Comparison of ENCODE assay signal across 11 cellular contexts in the genomic region with DNA sequence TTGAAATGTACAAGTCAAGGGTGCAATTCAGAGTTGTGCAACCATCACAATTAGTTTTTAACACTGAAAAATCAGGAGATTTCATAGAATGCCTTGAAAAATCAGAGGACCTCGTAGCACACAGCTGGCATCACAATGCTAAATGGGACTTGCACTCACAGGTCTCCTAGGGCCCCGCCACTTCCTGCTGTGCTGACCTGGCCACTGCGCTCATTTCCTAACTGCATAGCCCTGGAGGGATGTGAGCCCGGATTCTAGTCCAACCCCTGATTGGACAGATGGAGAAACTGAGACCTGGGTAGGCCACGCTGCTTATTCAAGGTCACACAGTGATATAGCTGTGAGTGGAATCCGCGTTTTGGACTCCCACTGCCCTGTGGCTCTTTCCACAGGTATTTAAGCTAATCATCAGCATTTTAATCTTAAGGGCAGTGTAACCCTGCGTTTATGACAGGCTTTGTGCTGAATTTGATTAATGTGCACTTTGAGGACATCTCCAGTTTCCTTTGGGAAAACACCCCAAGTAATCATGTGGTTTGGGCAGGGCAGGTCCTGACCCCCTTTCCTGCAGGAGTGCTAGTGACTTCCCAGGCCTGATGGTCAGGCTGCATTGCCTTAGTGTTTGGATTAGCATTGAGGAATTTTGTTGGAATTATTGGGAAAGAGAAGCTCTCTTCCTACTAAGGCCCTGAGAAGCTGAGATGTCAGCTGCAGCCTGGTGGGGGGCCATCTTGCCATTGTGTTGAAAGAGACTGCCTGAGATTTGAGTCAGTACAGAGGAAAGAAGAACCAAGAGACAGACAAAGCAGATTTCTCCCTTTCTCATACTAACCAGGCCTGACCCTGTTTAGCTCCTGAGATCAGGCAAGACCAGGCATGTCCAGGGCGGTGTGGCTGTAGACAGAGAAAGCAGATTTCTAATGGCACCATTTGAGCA. TPM values are rescaled to one million over a fixed set of nuclear protein-coding genes. Genes with fewer than 3 reads are reported as not detected.
DNase-seq lines count a peak whose midpoint lies in the region; ATAC-seq lines count a peak whose summit lies in the region.
"Had no signal": no experiment of that assay in that cellular context is flagged by ENCODE, and none has a peak within 500 bp of the region (broad histone marks: within the 10 kb centered on the region; RNA-seq: fewer than 3 reads in every experiment).

No MANE protein-coding gene starts in this region.

- DNase-seq in A172 (ENCODE audit: low spot score) (peak; percentile 66), NCI-H1105 (lab: John Stamatoyannopoulos, UW) (peak; percentile 0), NOMO-1 treated with dmso at 0.1 percent for 144 hours (lab: John Stamatoyannopoulos, UW; ENCODE audit: unreplicated experiment) (no peak)
- DNase-seq in effector memory CD8-positive, alpha-beta T cell = no peak
- no peak for DNase-seq in activated T-cell treated with anti-CD3 and anti-CD28 coated beads, Interleukin-2, amount 50 U/mL, for 72 hours
- DNase-seq: activated naive CD8-positive, alpha-beta T cell treated with anti-CD3 and anti-CD28 coated beads, Interleukin-2, amount 50 U/mL, for 24 hours; C1 segment of cervical spinal cord had no signal

- H3K27me3 Mint-ChIP-seq in effector memory CD8-positive, alpha-beta T cell = peaks cover 81 to 82% of the 10 kb centered on the region in 2 donors
- peaks cover 66% of the 10 kb centered on the region for H3K27me3 Mint-ChIP-seq in activated T-cell treated with anti-CD3 and anti-CD28 coated beads, Interleukin-2, amount 50 U/mL, for 72 hours (ENCODE audit: low read depth)

- no peak overlapping the region for H3K4me3 Mint-ChIP-seq in effector memory CD8-positive, alpha-beta T cell
- no peak overlapping the region for H3K4me3 Mint-ChIP-seq in activated T-cell treated with anti-CD3 and anti-CD28 coated beads, Interleukin-2, amount 50 U/mL, for 72 hours
- H3K4me3 Mint-ChIP-seq: activated naive CD8-positive, alpha-beta T cell treated with anti-CD3 and anti-CD28 coated beads, Interleukin-2, amount 50 U/mL, for 24 hours had no signal

- H3K36me3 Mint-ChIP-seq in effector memory CD8-positive, alpha-beta T cell (ENCODE audit: insufficient read depth) = no peaks in the 10 kb centered on the region
- no peaks in the 10 kb centered on the region for H3K36me3 Mint-ChIP-seq in activated T-cell treated with anti-CD3 and anti-CD28 coated beads, Interleukin-2, amount 50 U/mL, for 72 hours (ENCODE audit: insufficient read depth in 2 of 2)

- H3K9me3 Mint-ChIP-seq in effector memory CD8-positive, alpha-beta T cell = no peaks in the 10 kb centered on the region
- H3K9me3 Mint-ChIP-seq in activated T-cell treated with anti-CD3 and anti-CD28 coated beads, Interleukin-2, amount 50 U/mL, for 72 hours = no peaks in the 10 kb centered on the region
- H3K9me3 Mint-ChIP-seq: activated naive CD8-positive, alpha-beta T cell treated with anti-CD3 and anti-CD28 coated beads, Interleukin-2, amount 50 U/mL, for 24 hours had no signal

- no peak overlapping the region for H3K27ac Mint-ChIP-seq in effector memory CD8-positive, alpha-beta T cell
- no peak overlapping the region for H3K27ac Mint-ChIP-seq in activated T-cell treated with anti-CD3 and anti-CD28 coated beads, Interleukin-2, amount 50 U/mL, for 72 hours
- H3K27ac Mint-ChIP-seq: activated naive CD8-positive, alpha-beta T cell treated with anti-CD3 and anti-CD28 coated beads, Interleukin-2, amount 50 U/mL, for 24 hours had no signal

- peak; percentile 52 for ATAC-seq in GM18861 (IDR thresholded peaks at IDR 0.05; ENCODE audit: unreplicated experiment)
- ATAC-seq in esophagus mucosa = peak; percentile 82
- no peak for ATAC-seq in HG03521 (IDR thresholded peaks at IDR 0.05; ENCODE audit: unreplicated experiment)
- no peak for ATAC-seq in effector memory CD8-positive, alpha-beta T cell (replicated peaks)
- ATAC-seq in activated T-cell treated with anti-CD3 and anti-CD28 coated beads, Interleukin-2, amount 50 U/mL, for 72 hours (replicated peaks in 1 of 2) = no peak
- ATAC-seq: activated naive CD8-positive, alpha-beta T cell treated with anti-CD3 and anti-CD28 coated beads, Interleukin-2, amount 50 U/mL, for 24 hours had no signal

- H3K4me1 Mint-ChIP-seq in effector memory CD8-positive, alpha-beta T cell (ENCODE audit: low read depth in 2 of 2) = peaks cover 11 to 15% of the 10 kb centered on the region in 2 donors
- peaks cover 26% of the 10 kb centered on the region for H3K4me1 Mint-ChIP-seq in activated T-cell treated with anti-CD3 and anti-CD28 coated beads, Interleukin-2, amount 50 U/mL, for 72 hours (ENCODE audit: low read depth)

RNA-seq across cellular contexts. Expression of gene STC2, which starts 36.2 kb away (rescaled TPM):
- total RNA-seq in A172 (2014; rRNA removed; shearing (Covaris generic)) = 0.03 and 0.10 TPM in 2 replicates
- total RNA-seq in esophagus mucosa = 8.7 TPM
- 10 to 100 TPM; 44.5 to 59.3 TPM for total RNA-seq in activated T-cell treated with anti-CD3 and anti-CD28 coated beads, Interleukin-2, amount 50 U/mL, for 72 hours

RNA-seq across cellular contexts. Expression of gene NKX2-5, which starts 57.0 kb away (rescaled TPM):
- total RNA-seq in A172 (2014; rRNA removed; shearing (Covaris generic)) = 24.8 and 26.7 TPM in 2 replicates
- not detected for total RNA-seq in esophagus mucosa
- under 1 TPM in 1 of 2 donors, not detected in 1; 0.26 TPM for total RNA-seq in activated T-cell treated with anti-CD3 and anti-CD28 coated beads, Interleukin-2, amount 50 U/mL, for 72 hours
- total RNA-seq: esophagus muscularis mucosa had no signal

Comparison
In these comparisons a context has a peak if more than half of its experiments do, and no peak if none do; other contexts are left out.
1. DNase-seq: peak in A172 (single experiment) and NCI-H1105 (single experiment); none in effector memory CD8-positive, alpha-beta T cell (0 of 3), activated T-cell treated with anti-CD3 and anti-CD28 coated beads, Interleukin-2, amount 50 U/mL, for 72 hours (0 of 2) and NOMO-1 treated with dmso at 0.1 percent for 144 hours (single experiment).
2. ATAC-seq: peak in GM18861 (single experiment) and esophagus mucosa (single experiment); none in HG03521 (single experiment), effector memory CD8-positive, alpha-beta T cell (single experiment) and activated T-cell treated with anti-CD3 and anti-CD28 coated beads, Interleukin-2, amount 50 U/mL, for 72 hours (0 of 2).
3. RNA of gene NKX2-5, which starts 57.0 kb away (total RNA-seq): 24.8 to 26.7 TPM in A172; 0.26 TPM in activated T-cell treated with anti-CD3 and anti-CD28 coated beads, Interleukin-2, amount 50 U/mL, for 72 hours and not detected in esophagus mucosa (single experiment); every median in the first group is over 10 times any median in the second.